ENCODE assay signal across 8 cellular contexts in the genomic region with DNA sequence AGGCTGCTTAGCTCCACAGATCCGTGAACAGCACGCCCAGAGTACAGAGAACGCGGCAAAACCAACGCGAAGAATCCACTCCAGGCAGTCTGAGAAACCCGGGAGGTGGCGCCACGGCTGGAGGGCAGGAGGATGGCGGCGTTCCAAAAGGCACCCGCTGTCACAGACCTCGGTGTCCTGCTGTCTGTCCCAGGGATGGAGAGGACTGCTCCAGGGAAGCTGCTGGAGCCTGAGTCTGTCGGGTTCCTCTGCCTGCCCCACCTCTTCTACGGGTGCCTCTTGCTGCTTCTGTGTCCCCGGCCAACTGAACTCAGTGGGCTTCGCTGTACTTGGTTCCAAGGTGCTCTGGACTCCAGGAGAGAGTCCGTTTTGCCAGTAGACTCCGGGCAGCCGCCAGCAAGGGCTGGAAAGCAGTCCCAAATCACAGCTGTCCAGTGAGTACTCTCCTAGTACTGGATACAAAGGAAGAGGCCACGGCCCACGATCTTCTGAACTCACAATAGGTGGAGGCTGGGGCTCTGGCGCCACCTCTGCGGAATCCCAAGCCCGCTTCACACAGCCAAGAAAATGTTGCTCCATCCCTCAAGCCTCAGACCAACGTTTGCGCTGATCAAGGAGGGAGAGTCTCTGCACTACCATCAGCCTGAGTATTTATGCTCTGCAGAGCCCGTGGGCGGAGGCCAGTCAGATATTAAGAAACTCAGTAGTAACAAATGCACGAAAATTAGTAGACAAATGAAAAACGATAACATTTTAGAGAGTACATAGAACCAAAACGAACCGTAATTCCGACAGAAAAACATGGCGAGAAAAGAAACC. TPM values are rescaled to one million over a fixed set of nuclear protein-coding genes. Genes with fewer than 3 reads are reported as not detected.
DNase-seq lines count a peak whose midpoint lies in the region; ATAC-seq and TF ChIP-seq lines count a peak whose summit lies in the region.

No MANE protein-coding gene starts in this region.

- H3K9me3 Mint-ChIP-seq in activated T-cell treated with anti-CD3 and anti-CD28 coated beads, Interleukin-2, amount 50 U/mL, for 4 hours: no peaks in the 10 kb centered on the region
- H3K9me3 Mint-ChIP-seq in neural progenitor cell: peaks cover 3% of the 10 kb centered on the region

- H3K27me3 ChIP-seq in OCI-LY1 (ENCODE audit: insufficient read depth, low read length): no peaks in the 10 kb centered on the region
- H3K27me3 ChIP-seq in neural progenitor cell: peaks cover 97% of the 10 kb centered on the region

- H3K79me2 ChIP-seq in OCI-LY1 (ENCODE audit: insufficient read depth, low read length) (no peaks in the 10 kb centered on the region), neural progenitor cell (ENCODE audit: low read depth) (no peaks in the 10 kb centered on the region)

- H4K20me1 ChIP-seq in OCI-LY1 (ENCODE audit: insufficient read depth, low read length) (no peaks in the 10 kb centered on the region), neural progenitor cell (ENCODE audit: low read depth) (peaks cover 92% of the 10 kb centered on the region)

- H3K4me1 Mint-ChIP-seq in activated T-cell treated with anti-CD3 and anti-CD28 coated beads, Interleukin-2, amount 50 U/mL, for 4 hours (ENCODE audit: low read depth): peaks cover 52% of the 10 kb centered on the region
- H3K4me1 Mint-ChIP-seq in neural progenitor cell: peaks cover 49% of the 10 kb centered on the region

- no peak overlapping the region for H3K27ac Mint-ChIP-seq in neural progenitor cell

- H3K4me3 Mint-ChIP-seq in activated T-cell treated with anti-CD3 and anti-CD28 coated beads, Interleukin-2, amount 50 U/mL, for 4 hours: peak overlapping the region; percentile 92
- peak overlapping the region; percentile 79 for H3K4me3 Mint-ChIP-seq in neural progenitor cell

- no peaks in the 10 kb centered on the region for H3K9me2 ChIP-seq in OCI-LY1 (ENCODE audit: low read depth, low read length)

- peaks cover 50% of the 10 kb centered on the region for H3K4me1 ChIP-seq in OCI-LY1 (ENCODE audit: insufficient read depth, low read length, severe bottlenecking)
- peaks cover 20% of the 10 kb centered on the region for H3K4me1 ChIP-seq in neural progenitor cell
- H3K4me1 ChIP-seq in urinary bladder (ENCODE audit: insufficient read depth): no peaks in the 10 kb centered on the region

- H3K9ac ChIP-seq in OCI-LY1 (ENCODE audit: low read length) (peak overlapping the region; percentile 69), neural progenitor cell (no peak overlapping the region)

- TF ChIP-seq CTCF in OCI-LY1 (IDR thresholded peaks at IDR 0.05; ENCODE audit: low read length) (peak; percentile 22; the same call in 1 of the 2 replicates), neural progenitor cell (IDR thresholded peaks at IDR 0.05) (peak; percentile 8)

- ATAC-seq in activated T-cell treated with anti-CD3 and anti-CD28 coated beads, Interleukin-2, amount 50 U/mL, for 4 hours: peak; percentile 12 to 13
- ATAC-seq in GM21515 (IDR thresholded peaks at IDR 0.05; ENCODE audit: unreplicated experiment): no peak

- no peaks in the 10 kb centered on the region for H3K27me3 Mint-ChIP-seq in activated T-cell treated with anti-CD3 and anti-CD28 coated beads, Interleukin-2, amount 50 U/mL, for 4 hours (ENCODE audit: low read depth)
- H3K27me3 Mint-ChIP-seq in neural progenitor cell (ENCODE audit: insufficient read depth, low read depth): peaks cover 84% of the 10 kb centered on the region

- H3K36me3 ChIP-seq in OCI-LY1 (ENCODE audit: insufficient read depth, low read length) (no peaks in the 10 kb centered on the region), neural progenitor cell (no peaks in the 10 kb centered on the region), urinary bladder (ENCODE audit: insufficient read depth) (no peaks in the 10 kb centered on the region)

- H2AFZ ChIP-seq in OCI-LY1 (ENCODE audit: low read length) (peak overlapping the region; percentile 42; the same call in 1 of the 2 replicates), neural progenitor cell (replicated peaks) (no peak overlapping the region)

- H3K27ac ChIP-seq in OCI-LY1 (ENCODE audit: low read depth, low read length, poor library complexity, severe bottlenecking): peak overlapping the region; percentile 95
- H3K27ac ChIP-seq in neural progenitor cell: no peak overlapping the region
- peak overlapping the region; percentile 87 for H3K27ac ChIP-seq in urinary bladder (ENCODE audit: low read depth)

- H3K4me3 ChIP-seq in OCI-LY1 (ENCODE audit: low read depth, low read length, poor library complexity, severe bottlenecking): peak overlapping the region; percentile 68
- peak overlapping the region; percentile 36 for H3K4me3 ChIP-seq in neural progenitor cell
- H3K4me3 ChIP-seq in urinary bladder (ENCODE audit: low read depth, low read length): peak overlapping the region; percentile 22

- H3F3A ChIP-seq in OCI-LY1 (ENCODE audit: insufficient read depth, low read length) (peaks cover 5% of the 10 kb centered on the region), neural progenitor cell (ENCODE audit: low read depth) (peaks cover 59% of the 10 kb centered on the region)

- H3K4me2 ChIP-seq in OCI-LY1 (ENCODE audit: low read length) (peak overlapping the region; percentile 93), neural progenitor cell (peak overlapping the region; percentile 74)

- WGBS in urinary bladder: 25% methylated on average over 35 of the region's 35 CpGs

- no peaks in the 10 kb centered on the region for H3K36me3 Mint-ChIP-seq in activated T-cell treated with anti-CD3 and anti-CD28 coated beads, Interleukin-2, amount 50 U/mL, for 4 hours (ENCODE audit: insufficient read depth)
- H3K36me3 Mint-ChIP-seq in neural progenitor cell: no peaks in the 10 kb centered on the region

- peak; percentile 64 for DNase-seq in ELR (ENCODE audit: low read depth)
- peak; percentile 54 for DNase-seq in HS-5 (ENCODE audit: low read depth)
- peak; percentile 65 for DNase-seq in activated T-cell treated with anti-CD3 and anti-CD28 coated beads, Interleukin-2, amount 50 U/mL, for 4 hours
- peak; percentile 80 for DNase-seq in fibroblast of gingiva (ENCODE audit: low read depth)
- peak; percentile 82 for DNase-seq in neural progenitor cell (ENCODE audit: low spot score)

- H3K9me3 ChIP-seq in OCI-LY1 (ENCODE audit: low read length) (no peaks in the 10 kb centered on the region), neural progenitor cell (ENCODE audit: low read depth) (no peaks in the 10 kb centered on the region)

RNA-seq across cellular contexts. Expression of a gene that starts 0.4 kb away (rescaled TPM):
- 1 to 10 TPM; 2.6 to 4.0 (median 3.5) TPM for total RNA-seq in activated T-cell treated with anti-CD3 and anti-CD28 coated beads, Interleukin-2, amount 50 U/mL, for 4 hours
- total RNA-seq in neural progenitor cell (ENCODE audit: low replicate concordance) (0.17 and 0.74 TPM in 2 replicates), urinary bladder (3.5 TPM)
- 2.9 TPM for polyA plus RNA-seq in urinary bladder
